ENCODE assay signal across 1 cellular context in genomic region chr6:132161283-132161682, GRCh38.
TF ChIP-seq lines count a peak whose summit lies in the region.

No MANE protein-coding gene starts in this region.

TF ChIP-seq in GM23338, 12 proteins besides CTCF, POLR2A, EP300 and RAD21 (continued from another document):
- no peak for TF ChIP-seq ZNF462 (CRISPR knock-in tag; IDR thresholded peaks at IDR 0.05)
